ENCODE assay signal across 8 cellular contexts in the genomic region with DNA sequence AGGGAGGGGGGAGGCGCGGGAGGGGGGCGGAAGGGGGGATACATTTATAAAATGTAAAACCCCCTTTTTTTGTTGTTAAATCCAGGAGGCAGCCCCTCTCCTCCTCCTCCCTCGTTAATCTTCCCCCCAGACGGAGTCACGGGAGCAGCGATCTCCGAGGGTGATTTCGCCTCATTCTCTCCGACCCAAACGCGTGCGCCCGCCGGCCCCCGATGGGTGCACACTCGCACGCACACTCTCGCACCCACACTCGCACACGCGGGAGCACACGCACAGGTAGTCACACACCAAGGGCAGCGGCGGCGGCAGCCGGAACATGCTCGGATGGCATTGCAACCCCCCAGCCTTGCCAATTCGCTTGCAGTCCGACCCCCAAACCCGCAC. TPM values are rescaled to one million over a fixed set of nuclear protein-coding genes. Genes with fewer than 3 reads are reported as not detected.
DNase-seq lines count a peak whose midpoint lies in the region; ATAC-seq and TF ChIP-seq lines count a peak whose summit lies in the region.

No MANE protein-coding gene starts in this region.

- peak overlapping the region; percentile 90 for H3K4me3 ChIP-seq in GM12865 (ENCODE audit: low read depth, low read length)
- H3K4me3 ChIP-seq in fibroblast of villous mesenchyme (ENCODE audit: low read depth, low read length), result peak overlapping the region; percentile 84
- peak overlapping the region; percentile 89 for H3K4me3 ChIP-seq in ovary

- no peaks in the 10 kb centered on the region for H3K27me3 ChIP-seq in ovary

- H3K4me1 ChIP-seq in ovary (ENCODE audit: insufficient read depth), result peaks cover 6% of the 10 kb centered on the region

- ATAC-seq in activated T-cell treated with anti-CD3 and anti-CD28 coated beads, Interleukin-2, amount 50 U/mL, for 72 hours (replicated peaks in 1 of 2), result peak; percentile 35 to 36

- H3K27me3 Mint-ChIP-seq in activated T-cell treated with anti-CD3 and anti-CD28 coated beads, Interleukin-2, amount 50 U/mL, for 72 hours (ENCODE audit: low read depth), result no peaks in the 10 kb centered on the region

- WGBS in ovary, 3 donors, result 0% methylated on average over 30 to 31 of the region's 31 CpGs

- no peak for TF ChIP-seq EP300 in ovary (IDR thresholded peaks at IDR 0.05)

- peak overlapping the region; percentile 99 to 100 for H3K4me3 Mint-ChIP-seq in activated T-cell treated with anti-CD3 and anti-CD28 coated beads, Interleukin-2, amount 50 U/mL, for 72 hours

- no peak for TF ChIP-seq CTCF in GM12865 (IDR thresholded peaks at IDR 0.05; ENCODE audit: insufficient read depth, low read depth, low read length, missing control alignments)
- TF ChIP-seq CTCF in fibroblast of villous mesenchyme (IDR thresholded peaks at IDR 0.05; ENCODE audit: insufficient read depth, low read depth, low read length), result no peak
- no peak for TF ChIP-seq CTCF in ovary (IDR thresholded peaks at IDR 0.05)

- DNase-seq in GM12865 (ENCODE audit: low read depth) (peak; percentile 76), NCI-H526 treated with DMSO at 0.1 percent for 48 hours (lab: John Stamatoyannopoulos, UW) (peak; percentile 33), fibroblast of villous mesenchyme (ENCODE audit: low read depth) (peak; percentile 26), ovary (peak; percentile 43 to 72 (median 66)), ureter (ENCODE audit: low spot score) (peak; percentile 65), RKO (ENCODE audit: low spot score) (no peak), GDM1 (lab: John Stamatoyannopoulos, UW) (no peak)
- peak; percentile 74 to 75 for DNase-seq in activated T-cell treated with anti-CD3 and anti-CD28 coated beads, Interleukin-2, amount 50 U/mL, for 72 hours

- H3K27ac Mint-ChIP-seq in activated T-cell treated with anti-CD3 and anti-CD28 coated beads, Interleukin-2, amount 50 U/mL, for 72 hours, result peak overlapping the region; percentile 100

- H3K4me1 Mint-ChIP-seq in activated T-cell treated with anti-CD3 and anti-CD28 coated beads, Interleukin-2, amount 50 U/mL, for 72 hours (ENCODE audit: low read depth), result peaks cover 45% of the 10 kb centered on the region

- TF ChIP-seq POLR2A in ovary (IDR thresholded peaks at IDR 0.05), result no peak

- no peaks in the 10 kb centered on the region for H3K9me3 Mint-ChIP-seq in activated T-cell treated with anti-CD3 and anti-CD28 coated beads, Interleukin-2, amount 50 U/mL, for 72 hours

- no peaks in the 10 kb centered on the region for H3K36me3 ChIP-seq in ovary

- no peaks in the 10 kb centered on the region for H3K9me3 ChIP-seq in ovary

- H3K36me3 Mint-ChIP-seq in activated T-cell treated with anti-CD3 and anti-CD28 coated beads, Interleukin-2, amount 50 U/mL, for 72 hours (ENCODE audit: insufficient read depth in 2 of 2), result peaks cover 16 to 20% of the 10 kb centered on the region in 2 donors

- peak overlapping the region; percentile 95 to 98 for H3K27ac ChIP-seq in ovary

- intact Hi-C loops in ovary (cut with DNase I), result no loop called here

RNA-seq across cellular contexts. Expression of a gene that starts 0.5 kb away (rescaled TPM):
- total RNA-seq in activated T-cell treated with anti-CD3 and anti-CD28 coated beads, Interleukin-2, amount 50 U/mL, for 72 hours, result 100 to 1,000 TPM; 200 to 204 TPM
- 28.7 and 38.0 TPM in 2 replicates for total RNA-seq in fibroblast of villous mesenchyme
- 100 to 1,000 TPM in 1 of 7 donors, 10 to 100 TPM in 6; 29.4 to 119 (median 86.3) TPM for total RNA-seq in ovary
- polyA plus RNA-seq in ovary, result 100 to 1,000 TPM in 1 of 2 donors, 10 to 100 TPM in 1; 42.8 to 158 TPM
- total RNA-seq in ureter, result 169 TPM

Comparison
In these comparisons a context has a peak if more than half of its experiments do, and no peak if none do; other contexts are left out.
1. DNase-seq: peak in GM12865 (single experiment), NCI-H526 treated with DMSO at 0.1 percent for 48 hours (single experiment), activated T-cell treated with anti-CD3 and anti-CD28 coated beads, Interleukin-2, amount 50 U/mL, for 72 hours (2 of 2), fibroblast of villous mesenchyme (single experiment), ovary (5 of 5) and ureter (single experiment); none in RKO (single experiment) and GDM1 (single experiment).
2. Peak in every context shown above with its lines, with median percentiles within 50 percentile points of each other: H3K4me3 ChIP-seq.